ENCODE assay signal across 8 cellular contexts in the genomic region with DNA sequence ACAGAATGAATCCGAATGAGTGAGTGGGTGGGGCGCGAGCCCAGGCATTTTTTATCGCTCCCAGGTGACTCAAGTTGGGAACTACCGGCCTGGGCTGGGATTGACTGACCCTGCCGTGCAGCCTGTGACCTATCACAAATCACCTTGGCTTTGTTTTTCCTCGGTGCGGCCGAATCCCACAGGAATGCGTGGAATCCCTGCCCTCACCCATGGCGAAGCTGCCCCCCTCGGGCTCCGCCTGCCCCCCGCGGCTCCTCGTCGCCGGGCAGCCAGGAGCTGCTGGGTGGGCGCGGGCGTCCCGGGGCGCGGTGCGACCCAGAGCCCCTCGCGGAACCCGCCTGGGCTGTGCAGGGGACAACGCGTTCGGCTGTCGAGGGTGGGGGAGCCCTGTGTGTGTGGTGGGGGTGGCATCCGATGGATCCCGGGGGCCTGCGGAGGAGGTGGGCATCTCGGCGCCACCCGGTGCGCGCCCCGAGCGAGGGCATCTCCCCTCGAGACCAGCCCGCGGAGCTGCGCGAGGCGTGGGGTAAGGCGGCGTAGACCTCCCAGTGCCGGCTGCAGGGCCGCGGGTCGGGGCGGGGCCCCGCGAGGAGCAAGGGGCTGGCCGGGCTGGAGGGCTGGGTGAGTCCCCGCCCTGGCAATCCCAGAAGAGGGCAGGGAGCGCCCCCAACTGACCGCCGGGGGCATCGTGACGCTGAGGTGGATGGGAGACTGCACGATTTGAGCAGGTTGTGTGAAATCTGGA.
DNase-seq lines count a peak whose midpoint lies in the region; ATAC-seq and TF ChIP-seq lines count a peak whose summit lies in the region.

No MANE protein-coding gene starts in this region.

- peak; percentile 77 for DNase-seq in SIG-M5 treated with dmso at 0.1 percent for 504 hours (lab: John Stamatoyannopoulos, UW; ENCODE audit: unreplicated experiment)
- DNase-seq in SIG-M5 (lab: John Stamatoyannopoulos, UW), result no peak
- DNase-seq in NCI-H1694 (lab: John Stamatoyannopoulos, UW), result peak; percentile 86
- DNase-seq in WERI-Rb-1, result peak; percentile 92
- DNase-seq in cerebellar cortex (ENCODE audit: low spot score), result peak; percentile 74
- peak; percentile 81 for DNase-seq in kidney glomerular epithelial cell (lab: John Stamatoyannopoulos, UW)
- DNase-seq in stimulated activated CD4-positive, alpha-beta T cell treated with anti-CD3 and anti-CD28 coated beads, Interleukin-1b, Interleukin-23, amount 100 ng/mL, for 24 hours (ENCODE audit: low read depth in 4 of 4, low spot score in 1 of 4), result peak in 3 of 4 experiments; percentile 44 to 66 (median 50)

- peaks cover 7% of the 10 kb centered on the region for H3K9me3 ChIP-seq in WERI-Rb-1 (ENCODE audit: severe bottlenecking)

- no peak overlapping the region; the same call in 1 of the 2 replicates for H3K27ac ChIP-seq in WERI-Rb-1

- no peaks in the 10 kb centered on the region for H3K27me3 ChIP-seq in WERI-Rb-1 (ENCODE audit: insufficient read depth, low read depth, severe bottlenecking)

- H3K36me3 ChIP-seq in WERI-Rb-1, result no peaks in the 10 kb centered on the region

- H3K4me3 ChIP-seq in WERI-Rb-1 (ENCODE audit: low read depth, low read length), result peak overlapping the region; percentile 62

- peak; percentile 94 for TF ChIP-seq CTCF in WERI-Rb-1 (IDR thresholded peaks at IDR 0.05; ENCODE audit: low read depth, low read length)

- ATAC-seq in HG02763 (IDR thresholded peaks at IDR 0.05; ENCODE audit: unreplicated experiment), result peak; percentile 99
